ENCODE assay signal across 20 cellular contexts in genomic region chr7:15862781-15863165, GRCh38.
DNase-seq lines count a peak whose midpoint lies in the region; ATAC-seq and TF ChIP-seq lines count a peak whose summit lies in the region.
"Had no signal": no experiment of that assay in that cellular context is flagged by ENCODE, and none has a peak within 500 bp of the region (broad histone marks: within the 10 kb centered on the region; RNA-seq: fewer than 3 reads in every experiment).

No MANE protein-coding gene starts in this region.

- H3F3A ChIP-seq in PC-3 (ENCODE audit: low read length, unreplicated experiment): no peaks in the 10 kb centered on the region

- CTCF ChIA-PET in PC-3 (lab: Charles Lee): no interaction called here

- H3K9ac ChIP-seq in PC-3 (ENCODE audit: low read length): no peak overlapping the region
- H3K9ac ChIP-seq: GM23248 had no signal

- H3K4me3 ChIP-seq in PC-3 (ENCODE audit: low read length): no peak overlapping the region
- H3K4me3 ChIP-seq in thoracic aorta: no peak overlapping the region
- H3K4me3 ChIP-seq: GM23248, HAP-1, K562 had no signal

- H3K27me3 ChIP-seq in PC-3 (ENCODE audit: low read length) (no peaks in the 10 kb centered on the region), thoracic aorta (replicated peaks; ENCODE audit: insufficient read depth) (no peaks in the 10 kb centered on the region)

- intact Hi-C loops in PC-3 (cut with micrococcal nuclease): no loop called here

- no peak overlapping the region for H3K4me2 ChIP-seq in PC-3 (ENCODE audit: low read length)

- H2AFZ ChIP-seq in PC-3 (ENCODE audit: low read length): no peak overlapping the region
- H2AFZ ChIP-seq: GM23248 had no signal

- no TSS peak for BruUV-seq in PC-3 (replicated peaks; lab: Mats Ljungman, UMichigan)

- H3K4me1 ChIP-seq in PC-3 (ENCODE audit: insufficient read depth, low read length) (no peaks in the 10 kb centered on the region), thoracic aorta (ENCODE audit: control insufficient read depth in 1 of 2, low read depth in 2 of 2) (peaks cover 10 to 47% of the 10 kb centered on the region in 2 donors)

- H3K79me2 ChIP-seq in PC-3 (ENCODE audit: low read length): no peaks in the 10 kb centered on the region

- H3K9me2 ChIP-seq in PC-3 (replicated peaks; ENCODE audit: low read length): no peaks in the 10 kb centered on the region

- DNase-seq in PC-3 (no peak), dermis blood vessel endothelial cell (peak; percentile 16), lung microvascular endothelial cell (ENCODE audit: low read depth in 2 of 2) (peak; percentile 7 to 47), thoracic aorta (ENCODE audit: low spot score) (no peak), NCI-H1105 (lab: John Stamatoyannopoulos, UW) (no peak)
- DNase-seq: ACHN, C1 segment of cervical spinal cord, DMS79 treated with DMSO at 0.1 percent for 48 hours, GM23248, NCI-H1694 treated with DMSO at 0.1 percent for 48 hours, NCI-H510A, NCI-H748 treated with DMSO at 0.1 percent for 48 hours, OCI-M1, RPMI8226, SHP77 treated with DMSO at 0.1 percent for 48 hours had no signal

- H4K20me1 ChIP-seq in PC-3 (ENCODE audit: low read length): no peaks in the 10 kb centered on the region

- no peaks in the 10 kb centered on the region for H3K36me3 ChIP-seq in PC-3 (ENCODE audit: low read depth, low read length)
- H3K36me3 ChIP-seq in thoracic aorta: no peaks in the 10 kb centered on the region
- H3K36me3 ChIP-seq: HAP-1 had no signal

- H3K9me3 ChIP-seq in PC-3 (ENCODE audit: low read length): no peaks in the 10 kb centered on the region
- H3K9me3 ChIP-seq in thoracic aorta: no peaks in the 10 kb centered on the region
- H3K9me3 ChIP-seq: HAP-1 had no signal

- TF ChIP-seq CTCF in PC-3 (conservative IDR thresholded peaks at IDR 0.05; ENCODE audit: low read depth, low read length) (no peak), thoracic aorta (IDR thresholded peaks at IDR 0.05) (no peak)

- peak; percentile 54 for ATAC-seq in PC-3
- ATAC-seq in thoracic aorta (ENCODE audit: insufficient number of reproducible peaks, low FRiP score, low read depth): no peak
- ATAC-seq in GM19328 (IDR thresholded peaks at IDR 0.05; ENCODE audit: unreplicated experiment): no peak
- no peak for ATAC-seq in GM19395 (IDR thresholded peaks at IDR 0.05; ENCODE audit: unreplicated experiment)
- ATAC-seq: K562, SK-N-SH treated with all-trans-retinoic acid at 6 μM for 48 hours had no signal

- POLR2A ChIA-PET in PC-3 (lab: Charles Lee; ENCODE audit: unreplicated experiment): no interaction called here

- no peak overlapping the region for H3K27ac ChIP-seq in PC-3 (ENCODE audit: low read length)
- H3K27ac ChIP-seq in thoracic aorta: peak overlapping the region; percentile 9 to 65
- H3K27ac ChIP-seq: GM23248 had no signal

Comparison
In these comparisons a context has a peak if more than half of its experiments do, and no peak if none do; other contexts are left out.
1. DNase-seq: peak in dermis blood vessel endothelial cell (single experiment) and lung microvascular endothelial cell (2 of 2); none in PC-3 (single experiment), thoracic aorta (single experiment) and NCI-H1105 (single experiment).